9 cellular contexts compared by ENCODE assay signal in the genomic region with DNA sequence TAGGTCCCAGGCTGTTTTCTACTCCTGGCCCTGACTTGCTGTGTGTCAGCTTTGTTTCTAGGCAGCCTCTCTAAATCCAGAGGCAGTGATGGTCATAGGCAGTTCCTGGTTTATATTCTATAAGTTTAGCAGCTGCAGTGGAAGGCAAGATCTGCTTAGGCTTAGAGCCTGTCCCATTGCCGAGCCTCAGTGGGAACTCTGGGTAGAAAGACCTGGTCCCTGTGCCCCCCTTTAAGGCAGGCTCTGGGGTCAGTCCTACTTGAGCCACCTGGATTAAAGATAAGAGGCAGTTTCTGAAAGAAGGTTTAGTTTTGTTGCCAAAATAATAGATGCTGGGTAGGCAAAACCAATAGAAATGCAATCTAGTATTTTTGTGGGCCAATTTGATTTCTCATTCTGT. TPM values are rescaled to one million over a fixed set of nuclear protein-coding genes. Genes with fewer than 3 reads are reported as not detected.
DNase-seq lines count a peak whose midpoint lies in the region; ATAC-seq and TF ChIP-seq lines count a peak whose summit lies in the region.
"Had no signal": no experiment of that assay in that cellular context is flagged by ENCODE, and none has a peak within 500 bp of the region (broad histone marks: within the 10 kb centered on the region; RNA-seq: fewer than 3 reads in every experiment).

No MANE protein-coding gene starts in this region.

- ATAC-seq in CD4-positive, alpha-beta T cell (ENCODE audit: poor library complexity): no peak
- ATAC-seq in Panc1: 0 out of 2 replicates have a peak, but pooled peaks have one; percentile 12
- ATAC-seq in natural killer cell: no peak
- no peak for ATAC-seq in HG02678 (IDR thresholded peaks at IDR 0.05; ENCODE audit: unreplicated experiment)

- no peaks in the 10 kb centered on the region for H3K9me3 Mint-ChIP-seq in CD4-positive, alpha-beta T cell
- H3K9me3 Mint-ChIP-seq in natural killer cell: no peaks in the 10 kb centered on the region

- CTCF ChIA-PET in CD4-positive, alpha-beta T cell (lab: Charles Lee): interaction anchor here (1.0 to 2.7 kb wide), 12 partner anchors 11 to 125 kb away, joined by 3 to 55 read pairs (median 5); a partner anchor contains a TSS
- CTCF ChIA-PET in Panc1 (lab: Charles Lee): interaction anchor here (0.7 to 1.6 kb wide), 4 partner anchors 13 to 154 kb away, joined by 3 to 5 read pairs (median 4); a partner anchor contains a TSS

- no peak overlapping the region for H3K4me2 ChIP-seq in Karpas-422 (ENCODE audit: low read depth, low read length, poor library complexity, severe bottlenecking)

- H3K4me1 ChIP-seq in Panc1 (ENCODE audit: control insufficient read depth, insufficient read depth, low read length) (peaks cover 25% of the 10 kb centered on the region), colonic mucosa (no peaks in the 10 kb centered on the region), Karpas-422 (ENCODE audit: low read length) (no peaks in the 10 kb centered on the region)

- BruUV-seq in Panc1 (replicated peaks; lab: Mats Ljungman, UMichigan): no TSS peak

- no peak overlapping the region for H2AFZ ChIP-seq in Karpas-422 (ENCODE audit: low read length)

- H3K4me1 Mint-ChIP-seq in CD4-positive, alpha-beta T cell (ENCODE audit: low read depth): peaks cover 24% of the 10 kb centered on the region
- H3K4me1 Mint-ChIP-seq in natural killer cell: peaks cover 21 to 24% of the 10 kb centered on the region in 2 donors

- H3K9ac ChIP-seq in colonic mucosa (ENCODE audit: low read depth in 2 of 2, low read length in 2 of 2): no peak overlapping the region
- H3K9ac ChIP-seq in Karpas-422 (ENCODE audit: low read length): no peak overlapping the region

- intact Hi-C loops in CD4-positive, alpha-beta T cell (cut with DNase I, micrococcal nuclease): loop anchor here in 1 of 2 experiments (1.0 kb wide), 2 partner anchors 13 to 125 kb away; a partner anchor contains a TSS
- intact Hi-C loops in Panc1 (cut with micrococcal nuclease; ENCODE audit: unreplicated experiment): no loop called here
- intact Hi-C loops in colonic mucosa (cut with DNase I): no loop called here
- intact Hi-C loops in natural killer cell (cut with micrococcal nuclease): loop anchor here (1.0 to 10.0 kb wide), 3 partner anchors 13 to 634 kb away; a partner anchor contains a TSS

- peaks cover 32% of the 10 kb centered on the region for H3K79me2 ChIP-seq in Karpas-422 (ENCODE audit: low read length)

- no peak for DNase-seq in CD4-positive, alpha-beta T cell
- DNase-seq in Panc1 (ENCODE audit: low read depth, low spot score) (no peak), colonic mucosa (no peak), natural killer cell (no peak), NCI-H1694 (lab: John Stamatoyannopoulos, UW) (no peak), Karpas-422 (no peak)
- no peak for DNase-seq in stimulated activated CD4-positive, alpha-beta T cell treated with anti-CD3 and anti-CD28 coated beads, Interleukin-2, amount 100 ng/mL, for 48 hours

- peaks cover 72% of the 10 kb centered on the region for H3K36me3 Mint-ChIP-seq in CD4-positive, alpha-beta T cell (ENCODE audit: low read depth)
- no peaks in the 10 kb centered on the region for H3K36me3 Mint-ChIP-seq in natural killer cell

- H4K20me1 ChIP-seq in Karpas-422 (ENCODE audit: insufficient read depth, low read depth, low read length): no peaks in the 10 kb centered on the region

- POLR2A ChIA-PET in CD4-positive, alpha-beta T cell (lab: Charles Lee): interaction anchor here (1.3 to 3.2 kb wide), 3 partner anchors 8 to 13 kb away, joined by 4 to 28 read pairs (median 6); a partner anchor contains a TSS
- POLR2A ChIA-PET in Panc1 (lab: Charles Lee): no interaction called here

- H3K27ac ChIP-seq in CD4-positive, alpha-beta T cell (ENCODE audit: low read depth, low read length): peak overlapping the region; percentile 26
- H3K27ac ChIP-seq in Panc1 (ENCODE audit: low read length) (peak overlapping the region; percentile 69), colonic mucosa (peak overlapping the region; percentile 42), Karpas-422 (ENCODE audit: low read length) (no peak overlapping the region)

- H3K4me3 ChIP-seq in Panc1 (ENCODE audit: low read depth in 2 of 2, low read length in 2 of 2) (no peak overlapping the region), colonic mucosa (no peak overlapping the region), Karpas-422 (ENCODE audit: low read length) (no peak overlapping the region)
- H3K4me3 ChIP-seq: K562 had no signal

- no peaks in the 10 kb centered on the region for H3K27me3 ChIP-seq in CD4-positive, alpha-beta T cell (ENCODE audit: control insufficient read depth, insufficient read depth, low read length)
- H3K27me3 ChIP-seq in Panc1 (ENCODE audit: control insufficient read depth, insufficient read depth, low read length) (no peaks in the 10 kb centered on the region), colonic mucosa (no peaks in the 10 kb centered on the region), Karpas-422 (ENCODE audit: low read length) (no peaks in the 10 kb centered on the region)

- peaks cover 11% of the 10 kb centered on the region; the same call in 1 of the 2 replicates for H3K36me3 ChIP-seq in Panc1 (ENCODE audit: control insufficient read depth, insufficient read depth, low read length)
- H3K36me3 ChIP-seq in colonic mucosa: no peaks in the 10 kb centered on the region
- H3K36me3 ChIP-seq in Karpas-422 (ENCODE audit: insufficient read depth, low read length): peaks cover 56% of the 10 kb centered on the region

- H3K9me3 ChIP-seq in CD4-positive, alpha-beta T cell (ENCODE audit: control insufficient read depth, low read length): no peaks in the 10 kb centered on the region
- H3K9me3 ChIP-seq in Panc1 (ENCODE audit: control insufficient read depth, insufficient read depth, low read depth, low read length) (no peaks in the 10 kb centered on the region), colonic mucosa (no peaks in the 10 kb centered on the region), Karpas-422 (ENCODE audit: low read length) (no peaks in the 10 kb centered on the region)

- H3K9me2 ChIP-seq in Karpas-422 (replicated peaks; ENCODE audit: insufficient read depth, low read length): no peaks in the 10 kb centered on the region

- no peak overlapping the region for H3K4me3 Mint-ChIP-seq in CD4-positive, alpha-beta T cell
- peak overlapping the region; percentile 17 for H3K4me3 Mint-ChIP-seq in natural killer cell

- in situ Hi-C loops in Panc1 (cut with HindIII; ENCODE audit: low pct_unique_long_range_greater_than_20kb, low sequenced_read_pairs): no loop called here

- peak overlapping the region; percentile 71 for H3K27ac Mint-ChIP-seq in CD4-positive, alpha-beta T cell
- peak overlapping the region; percentile 90 to 93 for H3K27ac Mint-ChIP-seq in natural killer cell

- H3K27me3 Mint-ChIP-seq in CD4-positive, alpha-beta T cell: no peaks in the 10 kb centered on the region
- no peaks in the 10 kb centered on the region for H3K27me3 Mint-ChIP-seq in natural killer cell (ENCODE audit: low read depth in 2 of 2)

- no peak for TF ChIP-seq CTCF in CD4-positive, alpha-beta T cell (IDR thresholded peaks at IDR 0.05)
- no peak for TF ChIP-seq CTCF in Panc1 (IDR thresholded peaks at IDR 0.05)
- TF ChIP-seq CTCF in colonic mucosa (IDR thresholded peaks at IDR 0.05): no peak
- no peak for TF ChIP-seq CTCF in natural killer cell (IDR thresholded peaks at IDR 0.05)

RNA-seq across cellular contexts. Expression of a gene that starts 13.6 kb away (rescaled TPM):
- total RNA-seq in CD4-positive, alpha-beta T cell: 10 to 100 TPM; 16.3 to 18.7 TPM
- total RNA-seq in Panc1 (2021; ENCODE audit: unreplicated experiment): 74.1 TPM
- 35.9 TPM for polyA plus RNA-seq in Panc1 (2012; ENCODE audit: insufficient read length)
- 10 to 100 TPM; 56.8 to 68.7 TPM for total RNA-seq in colonic mucosa
- 10 to 100 TPM; 23.3 to 35.2 (median 32.5) TPM for total RNA-seq in natural killer cell
- total RNA-seq in Karpas-422 (2014; rRNA removed; shearing (Covaris generic); ENCODE audit: low replicate concordance): 53.0 and 56.6 TPM in 2 replicates
